ENCODE assay signal across 25 cellular contexts in the genomic region with DNA sequence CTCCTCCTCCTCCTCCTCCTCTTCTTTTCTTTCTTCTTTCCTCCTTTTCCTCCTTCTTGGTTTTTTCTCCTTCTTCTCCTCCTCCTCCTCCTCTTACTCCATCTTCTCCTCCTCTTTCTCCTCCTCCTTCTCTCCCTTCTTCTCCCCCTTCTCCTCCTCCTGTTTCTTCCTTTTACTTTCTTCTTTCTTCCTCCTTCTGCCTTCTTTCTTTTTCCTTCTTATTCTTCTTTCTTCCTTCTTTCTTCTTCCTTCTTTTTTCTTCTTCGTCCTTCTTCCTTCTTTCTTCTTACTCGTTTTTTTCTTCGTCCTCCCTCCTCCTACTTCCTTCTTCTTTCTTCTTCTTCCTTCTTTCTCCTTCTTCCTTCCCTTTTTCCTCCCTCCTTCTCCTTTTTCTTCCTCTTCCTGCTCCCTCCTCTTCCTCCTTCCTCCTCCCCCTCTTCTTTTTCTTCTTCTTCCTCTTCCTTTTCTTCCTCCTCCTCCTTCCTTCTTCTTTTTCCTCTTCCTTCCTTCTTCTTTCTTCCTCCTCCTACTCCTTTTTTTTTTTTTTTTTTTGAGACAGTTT.
"Had no signal": no experiment of that assay in that cellular context is flagged by ENCODE, and none has a peak within 500 bp of the region (broad histone marks: within the 10 kb centered on the region; RNA-seq: fewer than 3 reads in every experiment).

No MANE protein-coding gene starts in this region.

- H3K4me3 Mint-ChIP-seq: activated B cell treated with CpG ODN at 0.5 μM for 24 hours; activated CD4-positive, alpha-beta T cell treated with anti-CD3 and anti-CD28 coated beads, Interleukin-2, amount 10 ng/mL, durations not matched to agents 24 days and 14 days; activated CD8-positive, alpha-beta memory T cell treated with anti-CD3 and anti-CD28 coated beads, Interleukin-2, amount 10 ng/mL, durations not matched to agents 7 days and 5 days; activated naive CD8-positive, alpha-beta T cell; brain had no signal

- DNase-seq: activated B cell treated with CpG ODN at 0.5 μM for 24 hours; activated CD4-positive, alpha-beta T cell treated with anti-CD3 and anti-CD28 coated beads for 1 hour; activated CD4-positive, alpha-beta T cell treated with anti-CD3 and anti-CD28 coated beads, Interleukin-2, amount 10 ng/mL, durations not matched to agents 24 days and 14 days; activated CD4-positive, alpha-beta T cell treated with anti-CD3 and anti-CD28 coated beads, Interleukin-2, amount 50 U/mL, for 48 hours; activated CD8-positive, alpha-beta memory T cell treated with anti-CD3 and anti-CD28 coated beads, Interleukin-2, amount 10 ng/mL, durations not matched to agents 7 days and 5 days; activated gamma-delta T cell treated with Interleukin-2 at 50 U/mL for 16 hours; activated T-cell treated with anti-CD3 and anti-CD28 coated beads, Interleukin-2, amount 50 U/mL, for 48 hours; amygdala; MG63; MV-4-11; NCI-H1092 treated with DMSO at 0.1 percent for 48 hours; NCI-H1417 treated with DMSO at 0.1 percent for 48 hours; NCI-H1694; NCI-H2029; NCI-H510A treated with DMSO at 0.1 percent for 48 hours; Peyer's patch; Right ventricle myocardium superior; SJCRH30; SW 1271; T-helper 9 cell had no signal

- H3K27ac Mint-ChIP-seq: activated B cell treated with CpG ODN at 0.5 μM for 24 hours; activated CD4-positive, alpha-beta T cell treated with anti-CD3 and anti-CD28 coated beads, Interleukin-2, amount 10 ng/mL, durations not matched to agents 24 days and 14 days; activated CD8-positive, alpha-beta memory T cell treated with anti-CD3 and anti-CD28 coated beads, Interleukin-2, amount 10 ng/mL, durations not matched to agents 7 days and 5 days; activated naive CD8-positive, alpha-beta T cell; activated T-helper 2 cell treated with anti-CD3 and anti-CD28 coated beads, Interferon-gamma antibody, Interleukin-2, Interleukin-4, amounts not matched to agents 10 μg/mL and 5 μg/mL and 100 μg/mL, durations not matched to agents 14 hours and 24 hours and 36 hours; brain had no signal

- H3K4me1 ChIP-seq: Peyer's patch, SJCRH30 had no signal

- H3K27me3 ChIP-seq: MG63, Peyer's patch, SJCRH30 had no signal

- H3K9me3 Mint-ChIP-seq: activated B cell treated with CpG ODN at 0.5 μM for 24 hours; activated CD4-positive, alpha-beta T cell treated with anti-CD3 and anti-CD28 coated beads, Interleukin-2, amount 10 ng/mL, durations not matched to agents 24 days and 14 days; activated T-helper 2 cell treated with anti-CD3 and anti-CD28 coated beads, Interferon-gamma antibody, Interleukin-2, Interleukin-4, amounts not matched to agents 10 μg/mL and 5 μg/mL and 100 μg/mL, durations not matched to agents 14 hours and 24 hours and 36 hours; brain had no signal

- ATAC-seq: activated CD8-positive, alpha-beta memory T cell treated with anti-CD3 and anti-CD28 coated beads, Interleukin-2, amount 10 ng/mL, durations not matched to agents 7 days and 5 days; SK-N-SH treated with all-trans-retinoic acid at 6 μM for 48 hours had no signal

- H3K27ac ChIP-seq: Peyer's patch, RWPE1, SJCRH30 had no signal

- H3K27me3 Mint-ChIP-seq: activated B cell treated with CpG ODN at 0.5 μM for 24 hours; activated CD4-positive, alpha-beta T cell treated with anti-CD3 and anti-CD28 coated beads, Interleukin-2, amount 10 ng/mL, durations not matched to agents 24 days and 14 days; activated CD8-positive, alpha-beta memory T cell treated with anti-CD3 and anti-CD28 coated beads, Interleukin-2, amount 10 ng/mL, durations not matched to agents 7 days and 5 days; activated naive CD8-positive, alpha-beta T cell; brain had no signal

- H3K4me1 Mint-ChIP-seq: activated B cell treated with CpG ODN at 0.5 μM for 24 hours; activated CD4-positive, alpha-beta T cell treated with anti-CD3 and anti-CD28 coated beads, Interleukin-2, amount 10 ng/mL, durations not matched to agents 24 days and 14 days; activated CD8-positive, alpha-beta memory T cell treated with anti-CD3 and anti-CD28 coated beads, Interleukin-2, amount 10 ng/mL, durations not matched to agents 7 days and 5 days; brain had no signal

- H3K9me3 ChIP-seq: MG63, Peyer's patch, SJCRH30 had no signal
